ENCODE assay signal across 1 cellular context in genomic region chr3:50268703-50269451, GRCh38.
A peak's percentile ranks its signal among the peaks of the same experiment; 100 is the strongest.
TF ChIP-seq lines count a peak whose summit lies in the region.

SEMA3B (plus strand) TSS chr3:50269147; CDS start chr3:50269241, 94 bp downstream.

TF ChIP-seq in HEK293, 187 proteins besides CTCF, POLR2A, EP300 and RAD21 (continued from another document):
- TF ChIP-seq PBX3 (CRISPR knock-in tag; IDR thresholded peaks at IDR 0.05) (no peak), PRDM10 (tag by site-specific recombination; IDR thresholded peaks at IDR 0.05) (no peak), ZNF248 (tag by site-specific recombination; IDR thresholded peaks at IDR 0.05) (no peak), ZNF24 (tag by site-specific recombination; IDR thresholded peaks at IDR 0.05) (no peak), ZFHX2 (tag by site-specific recombination; conservative IDR thresholded peaks at IDR 0.05) (peak; percentile 84), ZNF530 (tag by site-specific recombination; IDR thresholded peaks at IDR 0.05; ENCODE audit: low read depth) (no peak), ZNF514 (tag by site-specific recombination; IDR thresholded peaks at IDR 0.05) (no peak), ZNF585B (tag by site-specific recombination; IDR thresholded peaks at IDR 0.05) (no peak)
